15 cellular contexts compared by ENCODE assay signal in genomic region chr17:17873450-17873991, GRCh38. TPM values are rescaled to one million over a fixed set of nuclear protein-coding genes. Genes with fewer than 3 reads are reported as not detected.
A peak's percentile ranks its signal among the peaks of the same experiment; 100 is the strongest.
DNase-seq lines count a peak whose midpoint lies in the region; TF ChIP-seq lines count a peak whose summit lies in the region.
"Had no signal": no experiment of that assay in that cellular context is flagged by ENCODE, and none has a peak within 500 bp of the region (broad histone marks: within the 10 kb centered on the region; RNA-seq: fewer than 3 reads in every experiment).

No MANE protein-coding gene starts in this region.

- peak; percentile 47 for DNase-seq in Ammon's horn (ENCODE audit: low spot score)
- DNase-seq in HL-60 (ENCODE audit: low read depth in 1 of 2, low spot score in 1 of 2), result no peak
- peak in 2 of 10 donors; percentile 45 to 59 for DNase-seq in dorsolateral prefrontal cortex
- DNase-seq in NCI-H446 (lab: John Stamatoyannopoulos, UW), result no peak
- no peak for DNase-seq in OCI-M1 (lab: John Stamatoyannopoulos, UW)
- DNase-seq in type B pancreatic cell (ENCODE audit: extremely low spot score, unreplicated experiment), result no peak
- DNase-seq: Caco-2; CD4-positive, CD25-positive, alpha-beta regulatory T cell; DMS153; H7; NCI-H1105 treated with DMSO at 0.1 percent for 48 hours; NCI-H187 treated with DMSO at 0.1 percent for 48 hours; NCI-H69; SIG-M5 had no signal

- H3K27ac Mint-ChIP-seq in type B pancreatic cell, result no peak overlapping the region
- H3K27ac Mint-ChIP-seq: CD4-positive, CD25-positive, alpha-beta regulatory T cell had no signal

- no peak overlapping the region for H3K4me3 Mint-ChIP-seq in type B pancreatic cell
- H3K4me3 Mint-ChIP-seq: CD4-positive, CD25-positive, alpha-beta regulatory T cell had no signal

- H3K27me3 Mint-ChIP-seq in type B pancreatic cell, result no peaks in the 10 kb centered on the region
- H3K27me3 Mint-ChIP-seq: CD4-positive, CD25-positive, alpha-beta regulatory T cell had no signal

- H3K9me3 ChIP-seq in neutrophil, result no peaks in the 10 kb centered on the region
- H3K9me3 ChIP-seq: Caco-2 had no signal

- H3K27me3 ChIP-seq in HL-60 (ENCODE audit: insufficient read depth, poor library complexity, severe bottlenecking) (no peaks in the 10 kb centered on the region), dorsolateral prefrontal cortex (no peaks in the 10 kb centered on the region), neutrophil (no peaks in the 10 kb centered on the region)

- H3K27ac ChIP-seq in HL-60 (replicated peaks) (peak overlapping the region; percentile 28; the same call in 1 of the 2 replicates), dorsolateral prefrontal cortex (peak overlapping the region in 52 of 59 donors; percentile 2 to 95 (median 64)), neutrophil (peak overlapping the region; percentile 41)

- H3K4me1 ChIP-seq in neutrophil (ENCODE audit: control insufficient read depth in 1 of 2, insufficient read depth in 1 of 2, low read depth in 1 of 2, low read length in 1 of 2), result peaks cover 12 to 22% of the 10 kb centered on the region in 2 experiments

- peaks cover 42% of the 10 kb centered on the region for H3K36me3 ChIP-seq in neutrophil

- H3K4me3 ChIP-seq in HL-60 (replicated peaks; ENCODE audit: insufficient read depth, low read length) (no peak overlapping the region), dorsolateral prefrontal cortex (no peak overlapping the region), neutrophil (ENCODE audit: low read depth in 1 of 2, low read length in 1 of 2) (no peak overlapping the region)

- H3K4me1 Mint-ChIP-seq in type B pancreatic cell (ENCODE audit: unreplicated experiment), result peaks cover 46% of the 10 kb centered on the region
- H3K4me1 Mint-ChIP-seq: CD4-positive, CD25-positive, alpha-beta regulatory T cell had no signal

- intact Hi-C loops in dorsolateral prefrontal cortex (cut with DNase I), result loop anchor here in 1 of 2 donors (5.0 kb wide), 1 partner anchor 34 kb away; no protein-coding TSS in a partner anchor

- H3K36me3 Mint-ChIP-seq in type B pancreatic cell, result peaks cover 28% of the 10 kb centered on the region

- H3K9me3 Mint-ChIP-seq in type B pancreatic cell, result no peaks in the 10 kb centered on the region
- H3K9me3 Mint-ChIP-seq: CD4-positive, CD25-positive, alpha-beta regulatory T cell had no signal

- TF ChIP-seq CTCF in HL-60 (IDR thresholded peaks at IDR 0.05; ENCODE audit: insufficient read depth, low read length), result no peak
- no peak for TF ChIP-seq CTCF in dorsolateral prefrontal cortex (IDR thresholded peaks at IDR 0.05 in 54 of 56, conservative IDR thresholded peaks at IDR 0.05 in 2 of 56; ENCODE audit: low read depth in 1 of 56, partially characterized antibody in 56 of 56)
- no peak for TF ChIP-seq CTCF in neutrophil (IDR thresholded peaks at IDR 0.05)
- TF ChIP-seq CTCF in type B pancreatic cell (conservative IDR thresholded peaks at IDR 0.05), result no peak

RNA-seq across cellular contexts. Expression of gene SREBF1, which starts 36.7 kb away (rescaled TPM):
- total RNA-seq in dorsolateral prefrontal cortex (100 to 1,000 TPM in 84 of 120 experiments, 10 to 100 TPM in 36; 57.2 to 359 (median 120) TPM), type B pancreatic cell (ENCODE audit: low replicate concordance) (81.2 and 97.0 TPM in 2 replicates)
